Comparison of ENCODE assay signal across 8 cellular contexts in genomic region chr3:119580148-119580760, GRCh38. TPM values are rescaled to one million over a fixed set of nuclear protein-coding genes. Genes with fewer than 3 reads are reported as not detected.
DNase-seq lines count a peak whose midpoint lies in the region; ATAC-seq and TF ChIP-seq lines count a peak whose summit lies in the region.

No MANE protein-coding gene starts in this region.

- no peaks in the 10 kb centered on the region for H3K9me3 ChIP-seq in heart left ventricle

- H3K36me3 Mint-ChIP-seq in activated T-helper 17 cell treated with anti-CD3 and anti-CD28 coated beads, Interleukin-2, amount 50 U/mL, for 72 hours (ENCODE audit: low read depth): no peaks in the 10 kb centered on the region
- H3K36me3 Mint-ChIP-seq in progenitor cell of endocrine pancreas (ENCODE audit: insufficient read depth): no peaks in the 10 kb centered on the region

- H3K4me3 Mint-ChIP-seq in activated T-helper 17 cell treated with anti-CD3 and anti-CD28 coated beads, Interleukin-2, amount 50 U/mL, for 72 hours: peak overlapping the region; percentile 87
- H3K4me3 Mint-ChIP-seq in progenitor cell of endocrine pancreas (ENCODE audit: low read depth): peak overlapping the region; percentile 83

- no peaks in the 10 kb centered on the region for H3K27me3 Mint-ChIP-seq in activated T-helper 17 cell treated with anti-CD3 and anti-CD28 coated beads, Interleukin-2, amount 50 U/mL, for 72 hours
- H3K27me3 Mint-ChIP-seq in progenitor cell of endocrine pancreas: peaks cover 19% of the 10 kb centered on the region

- H3K4me1 Mint-ChIP-seq in activated T-helper 17 cell treated with anti-CD3 and anti-CD28 coated beads, Interleukin-2, amount 50 U/mL, for 72 hours: peaks cover 11% of the 10 kb centered on the region
- H3K4me1 Mint-ChIP-seq in progenitor cell of endocrine pancreas (ENCODE audit: low read depth): peaks cover 9% of the 10 kb centered on the region

- H3K36me3 ChIP-seq in heart left ventricle: peaks cover 0 to 6% (median 0%) of the 10 kb centered on the region in 9 donors

- DNase-seq in ELR (ENCODE audit: low read depth) (peak; percentile 21), heart left ventricle (peak in 3 of 5 donors; percentile 44 to 60 (median 48)), progenitor cell of endocrine pancreas (ENCODE audit: low spot score, unreplicated experiment) (no peak), 8988T (no peak), COLO668 (lab: John Stamatoyannopoulos, UW; ENCODE audit: unreplicated experiment) (no peak)

- TF ChIP-seq POLR2A in heart left ventricle (IDR thresholded peaks at IDR 0.05): no peak

- peak overlapping the region; percentile 91 for H3K27ac Mint-ChIP-seq in activated T-helper 17 cell treated with anti-CD3 and anti-CD28 coated beads, Interleukin-2, amount 50 U/mL, for 72 hours
- peak overlapping the region; percentile 96 for H3K27ac Mint-ChIP-seq in progenitor cell of endocrine pancreas

- no peaks in the 10 kb centered on the region for H3K27me3 ChIP-seq in heart left ventricle

- H3K9me3 Mint-ChIP-seq in activated T-helper 17 cell treated with anti-CD3 and anti-CD28 coated beads, Interleukin-2, amount 50 U/mL, for 72 hours: no peaks in the 10 kb centered on the region
- H3K9me3 Mint-ChIP-seq in progenitor cell of endocrine pancreas (ENCODE audit: low read depth): no peaks in the 10 kb centered on the region

- TF ChIP-seq CTCF in heart left ventricle (IDR thresholded peaks at IDR 0.05) (no peak), progenitor cell of endocrine pancreas (IDR thresholded peaks at IDR 0.05; ENCODE audit: unreplicated experiment) (no peak)

- intact Hi-C loops in heart left ventricle (cut with DNase I): loop anchor here in 4 of 10 donors (2.0 to 5.0 kb wide), 4 partner anchors 15 to 97 kb away; partner anchors contain the start of genes COX17 (in 1 of the 4) and POPDC2 (in 1 of the 4)

- 8 to 11% (median 10%) methylated on average over 11 of the region's 11 CpGs for WGBS in heart left ventricle, 4 donors

- peaks cover 0 to 32% (median 14%) of the 10 kb centered on the region in 12 donors for H3K4me1 ChIP-seq in heart left ventricle

- H3K4me3 ChIP-seq in heart left ventricle: peak overlapping the region; percentile 21 to 78 (median 68)

- H3K27ac ChIP-seq in heart left ventricle: peak overlapping the region; percentile 86 to 99 (median 96)

- ATAC-seq in GM19397 (IDR thresholded peaks at IDR 0.05; ENCODE audit: unreplicated experiment) (peak; percentile 70), HG03442 (IDR thresholded peaks at IDR 0.05; ENCODE audit: unreplicated experiment) (peak; percentile 51), heart left ventricle (peak in 3 of 4 donors; percentile 64 to 76 (median 67))
- peak; percentile 20 for ATAC-seq in activated T-helper 17 cell treated with anti-CD3 and anti-CD28 coated beads, Interleukin-2, amount 50 U/mL, for 72 hours (replicated peaks)

RNA-seq across cellular contexts. Expression of gene ADPRH, which starts 1.0 kb away (rescaled TPM):
- total RNA-seq in activated T-helper 17 cell treated with anti-CD3 and anti-CD28 coated beads, Interleukin-2, amount 50 U/mL, for 72 hours: 10 to 100 TPM; 11.4 to 14.7 TPM
- 10 to 100 TPM in 6 of 9 donors, 1 to 10 TPM in 3; 9.7 to 17.5 (median 11.5) TPM for total RNA-seq in heart left ventricle
- 10 to 100 TPM in 1 of 2 donors, 1 to 10 TPM in 1; 5.0 to 14.2 TPM for polyA plus RNA-seq in heart left ventricle
- total RNA-seq in progenitor cell of endocrine pancreas: 3.4 and 3.7 TPM in 2 replicates

RNA-seq across cellular contexts. Expression of gene PLA1A, which starts 17.4 kb away (rescaled TPM):
- total RNA-seq in activated T-helper 17 cell treated with anti-CD3 and anti-CD28 coated beads, Interleukin-2, amount 50 U/mL, for 72 hours: under 1 TPM; 0.34 to 0.39 TPM
- 10 to 100 TPM in 1 of 9 donors, 1 to 10 TPM in 6, under 1 TPM in 2; 0.58 to 23.8 (median 1.8) TPM for total RNA-seq in heart left ventricle
- polyA plus RNA-seq in heart left ventricle: 1 to 10 TPM in 1 of 2 donors, under 1 TPM in 1; 0.86 to 2.6 TPM
- total RNA-seq in progenitor cell of endocrine pancreas: 0.18 TPM in 1 of 2 replicates, not detected in the other

RNA-seq across cellular contexts. Expression of gene CD80, which starts 20.8 kb away (rescaled TPM):
- total RNA-seq in activated T-helper 17 cell treated with anti-CD3 and anti-CD28 coated beads, Interleukin-2, amount 50 U/mL, for 72 hours: 10 to 100 TPM; 24.3 to 28.8 TPM
- 1 to 10 TPM in 1 of 9 donors, under 1 TPM in 5, not detected in 3; 0.22 to 4.4 (median 0.39) TPM for total RNA-seq in heart left ventricle
- polyA plus RNA-seq in heart left ventricle: under 1 TPM; 0.12 to 0.19 TPM
- 0.20 and 0.24 TPM in 2 replicates for total RNA-seq in progenitor cell of endocrine pancreas

Comparison
In these comparisons a context has a peak if more than half of its experiments do, and no peak if none do; other contexts are left out.
1. DNase-seq: peak in ELR (single experiment) and heart left ventricle (3 of 5); none in progenitor cell of endocrine pancreas (single experiment), 8988T (single experiment) and COLO668 (single experiment).
2. ATAC-seq: peak in every context shown above with its lines; median percentile 70 in GM19397; 67 in heart left ventricle; 51 in HG03442; 20 in activated T-helper 17 cell treated with anti-CD3 and anti-CD28 coated beads, Interleukin-2, amount 50 U/mL, for 72 hours.
3. RNA of gene CD80, which starts 20.8 kb away (total RNA-seq): 24.3 to 28.8 TPM in activated T-helper 17 cell treated with anti-CD3 and anti-CD28 coated beads, Interleukin-2, amount 50 U/mL, for 72 hours; 0.22 to 4.4 TPM in heart left ventricle and 0.20 to 0.24 TPM in progenitor cell of endocrine pancreas; every median in the first group is over 4 times any median in the second.